ENCODE assay signal across 7 cellular contexts in genomic region chr6:32004864-32005537, GRCh38. TPM values are rescaled to one million over a fixed set of nuclear protein-coding genes. Genes with fewer than 3 reads are reported as not detected.
DNase-seq lines count a peak whose midpoint lies in the region; ATAC-seq, FAIRE-seq and TF ChIP-seq lines count a peak whose summit lies in the region.
"Not testable (repeated sequence)": the region's sequence is repeated elsewhere in the genome, so short reads cannot be mapped to it uniquely, and the experiment has no call there.
"Had no signal": no experiment of that assay in that cellular context is flagged by ENCODE, and none has a peak within 500 bp of the region (broad histone marks: within the 10 kb centered on the region; RNA-seq: fewer than 3 reads in every experiment).

No MANE protein-coding gene starts in this region.

- WGBS in HepG2 (ENCODE audit: low lambda C conversion rate), result 89% methylated on average over 10 of the region's 13 CpGs

- DNase-seq in CD8-positive, alpha-beta T cell, result peak in 1 of 7 experiments; percentile 46
- peak; percentile 44 for DNase-seq in NCI-H748 (lab: John Stamatoyannopoulos, UW; ENCODE audit: unreplicated experiment)
- DNase-seq in activated CD4-positive, alpha-beta memory T cell treated with anti-CD3 and anti-CD28 coated beads for 36 hours, result peak; percentile 6
- not testable (repeated sequence) for DNase-seq in activated naive CD8-positive, alpha-beta T cell treated with anti-CD3 and anti-CD28 coated beads, Interleukin-2, amount 50 U/mL, for 24 hours
- peak; percentile 0 for DNase-seq in HepG2 (ENCODE audit: low spot score)

- not testable (repeated sequence) for FAIRE-seq in HepG2 (lab: Jason Lieb, UNC)

- in situ Hi-C loops in HepG2 (cut with HindIII; ENCODE audit: extremely low pct_ligation_motif_present, low pct_unique_long_range_greater_than_20kb), result not testable (repeated sequence)

- not testable (repeated sequence) for TF ChIP-seq EP300 in HepG2 (IDR thresholded peaks at IDR 0.05; ENCODE audit: low read depth in 2 of 2, low read length in 2 of 2); HepG2 (CRISPR knock-in tag; IDR thresholded peaks at IDR 0.05; ENCODE audit: borderline replicate concordance)

- H3K27ac ChIP-seq in CD8-positive, alpha-beta T cell (ENCODE audit: low read depth, low read length); HepG2 (ENCODE audit: extremely low read length, insufficient read depth, low read length): not testable (repeated sequence)

- H3K27me3 ChIP-seq in CD8-positive, alpha-beta T cell (ENCODE audit: insufficient read depth, low read length); HepG2 (ENCODE audit: control insufficient read depth in 1 of 2, insufficient read depth in 2 of 2, low read length in 2 of 2): not testable (repeated sequence)

- H3K4me1 Mint-ChIP-seq in CD8-positive, alpha-beta T cell (ENCODE audit: low read depth); activated CD4-positive, alpha-beta memory T cell treated with anti-CD3 and anti-CD28 coated beads for 36 hours (ENCODE audit: low read depth); activated naive CD8-positive, alpha-beta T cell treated with anti-CD3 and anti-CD28 coated beads, Interleukin-2, amount 50 U/mL, for 24 hours; stimulated activated memory B cell treated with anti-CD40 and anti-IgM and Interleukin-4, amounts not matched to agents 10 μg/mL and 1 μg/mL and 100 μg/mL, for 72 hours: not testable (repeated sequence)

- H3K4me3 ChIP-seq in CD8-positive, alpha-beta T cell (ENCODE audit: low read depth, low read length); HepG2 (replicated peaks in 1 of 3; ENCODE audit: insufficient read depth in 1 of 3, low read depth in 2 of 3, low read length in 3 of 3): not testable (repeated sequence)

- TF ChIP-seq POLR2A in HepG2 (IDR thresholded peaks at IDR 0.05; ENCODE audit: insufficient read depth in 1 of 2, low read depth in 2 of 2, low read length in 2 of 2), result not testable (repeated sequence)

- not testable (repeated sequence) for H3K4me2 ChIP-seq in HepG2 (ENCODE audit: low read depth, low read length)

- TF ChIP-seq RAD21 in HepG2 (CRISPR knock-in tag; IDR thresholded peaks at IDR 0.05), result not testable (repeated sequence)

- POLR2A ChIA-PET in CD8-positive, alpha-beta T cell (lab: Charles Lee); activated CD4-positive, alpha-beta memory T cell treated with anti-CD3 and anti-CD28 coated beads for 36 hours (lab: Charles Lee); HepG2 (lab: Yijun Ruan, JAX): not testable (repeated sequence)

- H2AFZ ChIP-seq in HepG2 (ENCODE audit: low read length), result not testable (repeated sequence)

- H3K36me3 Mint-ChIP-seq in CD8-positive, alpha-beta T cell; activated CD4-positive, alpha-beta memory T cell treated with anti-CD3 and anti-CD28 coated beads for 36 hours; activated naive CD8-positive, alpha-beta T cell treated with anti-CD3 and anti-CD28 coated beads, Interleukin-2, amount 50 U/mL, for 24 hours (ENCODE audit: low read depth); stimulated activated memory B cell treated with anti-CD40 and anti-IgM and Interleukin-4, amounts not matched to agents 10 μg/mL and 1 μg/mL and 100 μg/mL, for 72 hours: not testable (repeated sequence)

- intact Hi-C loops in CD8-positive, alpha-beta T cell (cut with DNase I, micrococcal nuclease); activated CD4-positive, alpha-beta memory T cell treated with anti-CD3 and anti-CD28 coated beads for 36 hours (cut with micrococcal nuclease); HepG2 (cut with micrococcal nuclease; ENCODE audit: unreplicated experiment): not testable (repeated sequence)

- H3K27me3 Mint-ChIP-seq in CD8-positive, alpha-beta T cell (ENCODE audit: low read depth); activated CD4-positive, alpha-beta memory T cell treated with anti-CD3 and anti-CD28 coated beads for 36 hours; activated naive CD8-positive, alpha-beta T cell treated with anti-CD3 and anti-CD28 coated beads, Interleukin-2, amount 50 U/mL, for 24 hours; stimulated activated memory B cell treated with anti-CD40 and anti-IgM and Interleukin-4, amounts not matched to agents 10 μg/mL and 1 μg/mL and 100 μg/mL, for 72 hours: not testable (repeated sequence)

- H3K36me3 ChIP-seq in CD8-positive, alpha-beta T cell (ENCODE audit: insufficient read depth, low read length); HepG2 (replicated peaks in 1 of 2; ENCODE audit: control insufficient read depth in 1 of 2, insufficient read depth in 2 of 2, low read length in 2 of 2): not testable (repeated sequence)

- not testable (repeated sequence) for TF ChIP-seq CTCF in CD8-positive, alpha-beta T cell (IDR thresholded peaks at IDR 0.05); HepG2 (CRISPR knock-in tag; IDR thresholded peaks at IDR 0.05)

- H3K9me3 ChIP-seq in CD8-positive, alpha-beta T cell (ENCODE audit: low read length); HepG2 (ENCODE audit: low read length): not testable (repeated sequence)

- H4K20me1 ChIP-seq in HepG2 (ENCODE audit: insufficient read depth, low read length), result not testable (repeated sequence)

- peak overlapping the region; percentile 70 for H3K27ac Mint-ChIP-seq in CD8-positive, alpha-beta T cell
- H3K27ac Mint-ChIP-seq in activated CD4-positive, alpha-beta memory T cell treated with anti-CD3 and anti-CD28 coated beads for 36 hours; activated naive CD8-positive, alpha-beta T cell treated with anti-CD3 and anti-CD28 coated beads, Interleukin-2, amount 50 U/mL, for 24 hours; stimulated activated memory B cell treated with anti-CD40 and anti-IgM and Interleukin-4, amounts not matched to agents 10 μg/mL and 1 μg/mL and 100 μg/mL, for 72 hours: not testable (repeated sequence)

- BruUV-seq in HepG2 (replicated peaks; lab: Mats Ljungman, UMichigan), result TSS peak; percentile 71

- H3K79me2 ChIP-seq in HepG2 (ENCODE audit: insufficient read depth, low read length), result not testable (repeated sequence)

- CTCF ChIA-PET in CD8-positive, alpha-beta T cell (lab: Charles Lee), result interaction anchor here (1.7 kb wide), 1 partner anchor 43 kb away, joined by 4 read pairs; no protein-coding TSS in a partner anchor
- CTCF ChIA-PET in activated CD4-positive, alpha-beta memory T cell treated with anti-CD3 and anti-CD28 coated beads for 36 hours (lab: Charles Lee); HepG2 (lab: Yijun Ruan, JAX; ENCODE audit: low intra/inter-chr PET ratio, low total read pairs): not testable (repeated sequence)

- not testable (repeated sequence) for H3K9me3 Mint-ChIP-seq in CD8-positive, alpha-beta T cell; activated CD4-positive, alpha-beta memory T cell treated with anti-CD3 and anti-CD28 coated beads for 36 hours; activated naive CD8-positive, alpha-beta T cell treated with anti-CD3 and anti-CD28 coated beads, Interleukin-2, amount 50 U/mL, for 24 hours; stimulated activated memory B cell treated with anti-CD40 and anti-IgM and Interleukin-4, amounts not matched to agents 10 μg/mL and 1 μg/mL and 100 μg/mL, for 72 hours

- not testable (repeated sequence) for H3K4me1 ChIP-seq in CD8-positive, alpha-beta T cell (ENCODE audit: insufficient read depth, low read length)
- H3K4me1 ChIP-seq in HepG2 (ENCODE audit: insufficient read depth, low read length), result peaks cover 31% of the 10 kb centered on the region

- peak; percentile 87 for ATAC-seq in CD8-positive, alpha-beta T cell
- peak; percentile 42 for ATAC-seq in activated naive CD8-positive, alpha-beta T cell treated with anti-CD3 and anti-CD28 coated beads, Interleukin-2, amount 50 U/mL, for 24 hours
- not testable (repeated sequence) for ATAC-seq in HepG2
- peak; percentile 73 for ATAC-seq in stimulated activated memory B cell treated with anti-CD40 and anti-IgM and Interleukin-4, amounts not matched to agents 10 μg/mL and 1 μg/mL and 100 μg/mL, for 72 hours

- not testable (repeated sequence) for H3K9ac ChIP-seq in HepG2 (ENCODE audit: insufficient read depth, low read depth, low read length)

- H3K4me3 Mint-ChIP-seq in CD8-positive, alpha-beta T cell; activated CD4-positive, alpha-beta memory T cell treated with anti-CD3 and anti-CD28 coated beads for 36 hours; activated naive CD8-positive, alpha-beta T cell treated with anti-CD3 and anti-CD28 coated beads, Interleukin-2, amount 50 U/mL, for 24 hours; stimulated activated memory B cell treated with anti-CD40 and anti-IgM and Interleukin-4, amounts not matched to agents 10 μg/mL and 1 μg/mL and 100 μg/mL, for 72 hours: not testable (repeated sequence)

RNA-seq across cellular contexts. Expression of gene C4B, which starts 9.6 kb away (rescaled TPM):
- total RNA-seq in CD8-positive, alpha-beta T cell, result 1 to 10 TPM; 3.2 to 4.1 TPM
- 1 to 10 TPM; 3.1 to 5.5 TPM for total RNA-seq in activated CD4-positive, alpha-beta memory T cell treated with anti-CD3 and anti-CD28 coated beads for 36 hours
- 67.2 and 167 TPM in 2 replicates for total RNA-seq in HepG2 (2016; rRNA removed; fragmentation: Illumina TruSeq; extraction: Trizol)
- 15.2 and 17.8 TPM in 2 replicates for total RNA-seq in HepG2 (2016; cell fraction: cytosol; rRNA removed; fragmentation: Illumina TruSeq; extraction: Trizol; ENCODE audit: low read depth)
- total RNA-seq in HepG2 (2016; cell fraction: insoluble cytoplasmic fraction; rRNA removed; fragmentation: Illumina TruSeq; extraction: Trizol), result 44.6 and 177 TPM in 2 replicates
- 26.9 and 28.9 TPM in 2 replicates for total RNA-seq in HepG2 (2016; cell fraction: membrane; rRNA removed; fragmentation: Illumina TruSeq; extraction: Trizol)
- 179 and 223 TPM in 2 replicates for total RNA-seq in HepG2 (2016; cell fraction: nucleus; rRNA removed; fragmentation: Illumina TruSeq; extraction: Trizol)
- 538 and 944 TPM in 2 replicates for polyA plus RNA-seq in HepG2 (2011; rRNA removed)
- polyA plus RNA-seq in HepG2 (2011; cell fraction: cytosol; rRNA removed), result 514 and 816 TPM in 2 replicates
- 1,368 and 1,594 TPM in 2 replicates for polyA plus RNA-seq in HepG2 (2011; cell fraction: nucleus; rRNA removed)
- polyA plus RNA-seq in HepG2 (2012), result 355 and 757 TPM in 2 replicates
- 18.7 and 20.5 TPM in 2 replicates for polyA plus RNA-seq in HepG2 (2016; cell fraction: cytosol; fragmentation: Illumina TruSeq; extraction: Trizol; ENCODE audit: low read depth)
- polyA plus RNA-seq in HepG2 (2016; cell fraction: insoluble cytoplasmic fraction; fragmentation: Illumina TruSeq; extraction: Trizol; ENCODE audit: low read depth), result 84.4 and 122 TPM in 2 replicates
- 27.8 and 33.4 TPM in 2 replicates for polyA plus RNA-seq in HepG2 (2016; cell fraction: membrane; fragmentation: Illumina TruSeq; extraction: Trizol; ENCODE audit: low read depth)
- 512 and 561 TPM in 2 replicates for polyA plus RNA-seq in HepG2 (2016; cell fraction: nucleus; fragmentation: Illumina TruSeq; extraction: Trizol; ENCODE audit: insufficient read depth, low read depth)
- polyA minus RNA-seq in HepG2 (2011; rRNA and poly(A)+ RNA removed; ENCODE audit: low replicate concordance), result 2.7 and 435 TPM in 2 replicates
- 166 and 248 TPM in 2 replicates for polyA minus RNA-seq in HepG2 (2011; cell fraction: cytosol; rRNA and poly(A)+ RNA removed)
- polyA minus RNA-seq in HepG2 (2011; cell fraction: nucleus; rRNA and poly(A)+ RNA removed), result 281 and 393 TPM in 2 replicates

RNA-seq across cellular contexts. Expression of gene C4A, which starts 23.1 kb away (rescaled TPM):
- 1 to 10 TPM; 3.0 to 5.5 TPM for total RNA-seq in CD8-positive, alpha-beta T cell
- 1 to 10 TPM; 4.5 to 4.8 TPM for total RNA-seq in activated CD4-positive, alpha-beta memory T cell treated with anti-CD3 and anti-CD28 coated beads for 36 hours
- 73.0 and 165 TPM in 2 replicates for total RNA-seq in HepG2 (2016; rRNA removed; fragmentation: Illumina TruSeq; extraction: Trizol)
- 12.9 and 15.6 TPM in 2 replicates for total RNA-seq in HepG2 (2016; cell fraction: cytosol; rRNA removed; fragmentation: Illumina TruSeq; extraction: Trizol; ENCODE audit: low read depth)
- 48.4 and 166 TPM in 2 replicates for total RNA-seq in HepG2 (2016; cell fraction: insoluble cytoplasmic fraction; rRNA removed; fragmentation: Illumina TruSeq; extraction: Trizol)
- total RNA-seq in HepG2 (2016; cell fraction: membrane; rRNA removed; fragmentation: Illumina TruSeq; extraction: Trizol), result 23.4 and 27.0 TPM in 2 replicates
- 212 and 258 TPM in 2 replicates for total RNA-seq in HepG2 (2016; cell fraction: nucleus; rRNA removed; fragmentation: Illumina TruSeq; extraction: Trizol)
- 478 and 755 TPM in 2 replicates for polyA plus RNA-seq in HepG2 (2011; rRNA removed)
- polyA plus RNA-seq in HepG2 (2011; cell fraction: cytosol; rRNA removed), result 352 and 505 TPM in 2 replicates
- polyA plus RNA-seq in HepG2 (2011; cell fraction: nucleus; rRNA removed), result 1,207 and 1,448 TPM in 2 replicates
- 360 and 704 TPM in 2 replicates for polyA plus RNA-seq in HepG2 (2012)
- polyA plus RNA-seq in HepG2 (2016; cell fraction: cytosol; fragmentation: Illumina TruSeq; extraction: Trizol; ENCODE audit: low read depth), result 15.2 and 17.1 TPM in 2 replicates
- polyA plus RNA-seq in HepG2 (2016; cell fraction: insoluble cytoplasmic fraction; fragmentation: Illumina TruSeq; extraction: Trizol; ENCODE audit: low read depth), result 70.0 and 102 TPM in 2 replicates
- 17.2 and 22.6 TPM in 2 replicates for polyA plus RNA-seq in HepG2 (2016; cell fraction: membrane; fragmentation: Illumina TruSeq; extraction: Trizol; ENCODE audit: low read depth)
- polyA plus RNA-seq in HepG2 (2016; cell fraction: nucleus; fragmentation: Illumina TruSeq; extraction: Trizol; ENCODE audit: insufficient read depth, low read depth), result 542 and 543 TPM in 2 replicates
- polyA minus RNA-seq in HepG2 (2011; rRNA and poly(A)+ RNA removed; ENCODE audit: low replicate concordance), result 4.0 and 407 TPM in 2 replicates
- 168 and 210 TPM in 2 replicates for polyA minus RNA-seq in HepG2 (2011; cell fraction: cytosol; rRNA and poly(A)+ RNA removed)
- polyA minus RNA-seq in HepG2 (2011; cell fraction: nucleus; rRNA and poly(A)+ RNA removed), result 349 and 437 TPM in 2 replicates

RNA-seq across cellular contexts. Expression of gene DXO, which starts 33.1 kb away (rescaled TPM):
- 10 to 100 TPM; 20.8 to 22.2 TPM for total RNA-seq in CD8-positive, alpha-beta T cell
- total RNA-seq in activated CD4-positive, alpha-beta memory T cell treated with anti-CD3 and anti-CD28 coated beads for 36 hours, result 10 to 100 TPM; 10.8 to 12.3 TPM
- total RNA-seq in HepG2 (2016; rRNA removed; fragmentation: Illumina TruSeq; extraction: Trizol), result 10.8 and 18.6 TPM in 2 replicates
- 9.0 and 14.9 TPM in 2 replicates for total RNA-seq in HepG2 (2016; cell fraction: cytosol; rRNA removed; fragmentation: Illumina TruSeq; extraction: Trizol; ENCODE audit: low read depth)
- total RNA-seq in HepG2 (2016; cell fraction: insoluble cytoplasmic fraction; rRNA removed; fragmentation: Illumina TruSeq; extraction: Trizol), result 12.3 and 16.4 TPM in 2 replicates
- total RNA-seq in HepG2 (2016; cell fraction: membrane; rRNA removed; fragmentation: Illumina TruSeq; extraction: Trizol), result 10.9 and 16.6 TPM in 2 replicates
- 17.8 and 22.3 TPM in 2 replicates for total RNA-seq in HepG2 (2016; cell fraction: nucleus; rRNA removed; fragmentation: Illumina TruSeq; extraction: Trizol)
- 26.2 and 28.9 TPM in 2 replicates for polyA plus RNA-seq in HepG2 (2011; rRNA removed)
- 17.8 and 24.8 TPM in 2 replicates for polyA plus RNA-seq in HepG2 (2011; cell fraction: cytosol; rRNA removed)
- polyA plus RNA-seq in HepG2 (2011; cell fraction: nucleus; rRNA removed), result 145 and 157 TPM in 2 replicates
- polyA plus RNA-seq in HepG2 (2012), result 16.4 and 25.9 TPM in 2 replicates
- 12.5 and 17.3 TPM in 2 replicates for polyA plus RNA-seq in HepG2 (2016; cell fraction: cytosol; fragmentation: Illumina TruSeq; extraction: Trizol; ENCODE audit: low read depth)
- 16.7 and 17.2 TPM in 2 replicates for polyA plus RNA-seq in HepG2 (2016; cell fraction: insoluble cytoplasmic fraction; fragmentation: Illumina TruSeq; extraction: Trizol; ENCODE audit: low read depth)
- polyA plus RNA-seq in HepG2 (2016; cell fraction: membrane; fragmentation: Illumina TruSeq; extraction: Trizol; ENCODE audit: low read depth), result 14.6 and 18.4 TPM in 2 replicates
- 53.7 and 55.2 TPM in 2 replicates for polyA plus RNA-seq in HepG2 (2016; cell fraction: nucleus; fragmentation: Illumina TruSeq; extraction: Trizol; ENCODE audit: insufficient read depth, low read depth)
- polyA minus RNA-seq in HepG2 (2011; rRNA and poly(A)+ RNA removed; ENCODE audit: low replicate concordance), result 43.0 TPM in 2 replicates
- polyA minus RNA-seq in HepG2 (2011; cell fraction: cytosol; rRNA and poly(A)+ RNA removed), result 10.4 TPM in 2 replicates
- 34.1 and 38.2 TPM in 2 replicates for polyA minus RNA-seq in HepG2 (2011; cell fraction: nucleus; rRNA and poly(A)+ RNA removed)

RNA-seq across cellular contexts. Expression of gene CYP21A2, which starts 33.2 kb away (rescaled TPM):
- total RNA-seq in CD8-positive, alpha-beta T cell, result under 1 TPM in 1 of 2 experiments, not detected in 1; 0.33 TPM
- total RNA-seq in activated CD4-positive, alpha-beta memory T cell treated with anti-CD3 and anti-CD28 coated beads for 36 hours, result under 1 TPM in 1 of 2 experiments, not detected in 1; 0.24 TPM
- 0.29 and 1.5 TPM in 2 replicates for total RNA-seq in HepG2 (2016; rRNA removed; fragmentation: Illumina TruSeq; extraction: Trizol)
- 0.20 and 0.53 TPM in 2 replicates for total RNA-seq in HepG2 (2016; cell fraction: cytosol; rRNA removed; fragmentation: Illumina TruSeq; extraction: Trizol; ENCODE audit: low read depth)
- total RNA-seq in HepG2 (2016; cell fraction: insoluble cytoplasmic fraction; rRNA removed; fragmentation: Illumina TruSeq; extraction: Trizol), result 0.24 and 1.5 TPM in 2 replicates
- 0.59 and 0.69 TPM in 2 replicates for total RNA-seq in HepG2 (2016; cell fraction: membrane; rRNA removed; fragmentation: Illumina TruSeq; extraction: Trizol)
- 4.2 and 4.6 TPM in 2 replicates for total RNA-seq in HepG2 (2016; cell fraction: nucleus; rRNA removed; fragmentation: Illumina TruSeq; extraction: Trizol)
- 6.3 and 8.6 TPM in 2 replicates for polyA plus RNA-seq in HepG2 (2011; rRNA removed)
- 2.4 and 3.0 TPM in 2 replicates for polyA plus RNA-seq in HepG2 (2011; cell fraction: cytosol; rRNA removed)
- 65.6 and 85.1 TPM in 2 replicates for polyA plus RNA-seq in HepG2 (2011; cell fraction: nucleus; rRNA removed)
- 3.3 and 9.9 TPM in 2 replicates for polyA plus RNA-seq in HepG2 (2012)
- 0.85 and 0.89 TPM in 2 replicates for polyA plus RNA-seq in HepG2 (2016; cell fraction: cytosol; fragmentation: Illumina TruSeq; extraction: Trizol; ENCODE audit: low read depth)
- polyA plus RNA-seq in HepG2 (2016; cell fraction: insoluble cytoplasmic fraction; fragmentation: Illumina TruSeq; extraction: Trizol; ENCODE audit: low read depth), result 0.52 and 0.75 TPM in 2 replicates
- polyA plus RNA-seq in HepG2 (2016; cell fraction: membrane; fragmentation: Illumina TruSeq; extraction: Trizol; ENCODE audit: low read depth), result 0.98 and 1.2 TPM in 2 replicates
- polyA plus RNA-seq in HepG2 (2016; cell fraction: nucleus; fragmentation: Illumina TruSeq; extraction: Trizol; ENCODE audit: insufficient read depth, low read depth), result 10.5 and 14.3 TPM in 2 replicates
- polyA minus RNA-seq in HepG2 (2011; rRNA and poly(A)+ RNA removed; ENCODE audit: low replicate concordance), result 0.23 and 9.5 TPM in 2 replicates
- 1.7 and 1.8 TPM in 2 replicates for polyA minus RNA-seq in HepG2 (2011; cell fraction: cytosol; rRNA and poly(A)+ RNA removed)
- polyA minus RNA-seq in HepG2 (2011; cell fraction: nucleus; rRNA and poly(A)+ RNA removed), result 27.4 and 31.8 TPM in 2 replicates
- polyA plus RNA-seq: A549 had no signal

RNA-seq across cellular contexts. Expression of gene SKIC2, which starts 46.0 kb away (rescaled TPM):
- 100 to 1,000 TPM; 107 to 115 TPM for total RNA-seq in CD8-positive, alpha-beta T cell
- 100 to 1,000 TPM in 1 of 2 experiments, 10 to 100 TPM in 1; 95.7 to 101 TPM for total RNA-seq in activated CD4-positive, alpha-beta memory T cell treated with anti-CD3 and anti-CD28 coated beads for 36 hours
- 59.7 and 67.1 TPM in 2 replicates for total RNA-seq in HepG2 (2016; rRNA removed; fragmentation: Illumina TruSeq; extraction: Trizol)
- 7.6 and 9.8 TPM in 2 replicates for total RNA-seq in HepG2 (2016; cell fraction: cytosol; rRNA removed; fragmentation: Illumina TruSeq; extraction: Trizol; ENCODE audit: low read depth)
- 53.4 and 70.9 TPM in 2 replicates for total RNA-seq in HepG2 (2016; cell fraction: insoluble cytoplasmic fraction; rRNA removed; fragmentation: Illumina TruSeq; extraction: Trizol)
- 13.4 and 14.4 TPM in 2 replicates for total RNA-seq in HepG2 (2016; cell fraction: membrane; rRNA removed; fragmentation: Illumina TruSeq; extraction: Trizol)
- total RNA-seq in HepG2 (2016; cell fraction: nucleus; rRNA removed; fragmentation: Illumina TruSeq; extraction: Trizol), result 77.4 and 85.4 TPM in 2 replicates
- 68.4 and 76.1 TPM in 2 replicates for polyA plus RNA-seq in HepG2 (2011; rRNA removed)
- polyA plus RNA-seq in HepG2 (2011; cell fraction: cytosol; rRNA removed), result 18.2 and 29.4 TPM in 2 replicates
- 625 and 693 TPM in 2 replicates for polyA plus RNA-seq in HepG2 (2011; cell fraction: nucleus; rRNA removed)
- 56.2 and 67.8 TPM in 2 replicates for polyA plus RNA-seq in HepG2 (2012)
- 4.6 and 5.9 TPM in 2 replicates for polyA plus RNA-seq in HepG2 (2016; cell fraction: cytosol; fragmentation: Illumina TruSeq; extraction: Trizol; ENCODE audit: low read depth)
- 42.8 and 43.4 TPM in 2 replicates for polyA plus RNA-seq in HepG2 (2016; cell fraction: insoluble cytoplasmic fraction; fragmentation: Illumina TruSeq; extraction: Trizol; ENCODE audit: low read depth)
- polyA plus RNA-seq in HepG2 (2016; cell fraction: membrane; fragmentation: Illumina TruSeq; extraction: Trizol; ENCODE audit: low read depth), result 9.6 and 10.0 TPM in 2 replicates
- 189 and 193 TPM in 2 replicates for polyA plus RNA-seq in HepG2 (2016; cell fraction: nucleus; fragmentation: Illumina TruSeq; extraction: Trizol; ENCODE audit: insufficient read depth, low read depth)
- polyA minus RNA-seq in HepG2 (2011; rRNA and poly(A)+ RNA removed; ENCODE audit: low replicate concordance), result 100 and 116 TPM in 2 replicates
- 33.1 and 33.7 TPM in 2 replicates for polyA minus RNA-seq in HepG2 (2011; cell fraction: cytosol; rRNA and poly(A)+ RNA removed)
- polyA minus RNA-seq in HepG2 (2011; cell fraction: nucleus; rRNA and poly(A)+ RNA removed), result 135 and 162 TPM in 2 replicates
